1 cellular context compared by ENCODE assay signal in the genomic region with DNA sequence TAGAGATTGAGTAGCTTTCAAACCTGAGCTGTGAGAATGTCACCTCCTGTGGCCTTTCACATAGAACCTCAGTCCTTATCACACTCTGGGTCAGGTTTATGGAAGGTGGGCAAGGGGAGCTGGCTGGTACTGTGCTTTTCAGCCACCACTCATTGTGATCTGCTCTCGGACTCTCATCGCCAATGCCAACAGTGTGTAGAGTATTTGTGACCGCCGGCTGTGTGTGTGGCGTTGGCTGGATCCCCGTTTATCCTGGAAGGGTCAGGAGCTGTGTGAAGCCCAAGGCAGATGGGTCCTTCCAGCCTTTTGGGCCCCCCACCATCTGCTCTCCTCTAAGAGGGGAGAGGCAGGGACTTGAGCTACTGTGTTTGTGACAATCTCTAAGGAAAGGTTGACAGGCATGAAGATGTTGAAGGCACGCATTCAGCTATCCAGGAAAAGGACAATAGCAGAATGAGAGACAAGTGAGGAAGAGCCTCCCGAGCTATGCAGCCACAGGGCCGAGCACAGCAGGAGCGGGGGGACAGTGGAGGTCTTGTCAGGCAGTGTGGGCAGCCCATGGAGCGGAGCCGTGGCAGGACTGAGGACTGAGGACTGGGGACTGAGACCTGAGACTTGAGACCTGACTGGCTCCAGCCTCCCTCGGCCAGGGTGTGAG.
TF ChIP-seq lines count a peak whose summit lies in the region.

No MANE protein-coding gene starts in this region.

TF ChIP-seq in H1, 55 proteins besides CTCF, POLR2A, EP300 and RAD21 (continued from another document):
- TF ChIP-seq, protein P1, sequence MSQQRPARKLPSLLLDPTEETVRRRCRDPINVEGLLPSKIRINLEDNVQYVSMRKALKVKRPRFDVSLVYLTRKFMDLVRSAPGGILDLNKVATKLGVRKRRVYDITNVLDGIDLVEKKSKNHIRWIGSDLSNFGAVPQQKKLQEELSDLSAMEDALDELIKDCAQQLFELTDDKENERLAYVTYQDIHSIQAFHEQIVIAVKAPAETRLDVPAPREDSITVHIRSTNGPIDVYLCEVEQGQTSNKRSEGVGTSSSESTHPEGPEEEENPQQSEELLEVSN (IDR thresholded peaks at IDR 0.05), result no peak
- TF ChIP-seq FOSL1 (IDR thresholded peaks at IDR 0.05; ENCODE audit: insufficient read depth, low read depth, low read length), result no peak
- TF ChIP-seq ASH2L (IDR thresholded peaks at IDR 0.05; ENCODE audit: low read length), result no peak
- no peak for TF ChIP-seq SAP30 (IDR thresholded peaks at IDR 0.05; ENCODE audit: insufficient read depth, insufficient replicate concordance, low read length)
- TF ChIP-seq RNF2 (IDR thresholded peaks at IDR 0.05; ENCODE audit: borderline replicate concordance, low read depth, low read length, missing control alignments, poor library complexity, severe bottlenecking), result no peak
- no peak for TF ChIP-seq YY1 (IDR thresholded peaks at IDR 0.05; ENCODE audit: low read depth, low read length)
